ENCODE assay signal across 13 cellular contexts in genomic region chr1:51679435-51679834, GRCh38.
A peak's percentile ranks its signal among the peaks of the same experiment; 100 is the strongest.
DNase-seq lines count a peak whose midpoint lies in the region; ATAC-seq and TF ChIP-seq lines count a peak whose summit lies in the region.
"Had no signal": no experiment of that assay in that cellular context is flagged by ENCODE, and none has a peak within 500 bp of the region (broad histone marks: within the 10 kb centered on the region; RNA-seq: fewer than 3 reads in every experiment).

No MANE protein-coding gene starts in this region.

- H3K36me3 Mint-ChIP-seq in activated naive CD8-positive, alpha-beta T cell treated with anti-CD3 and anti-CD28 coated beads, Interleukin-2, amount 50 U/mL, for 24 hours (ENCODE audit: low read depth), result no peaks in the 10 kb centered on the region
- H3K36me3 Mint-ChIP-seq in activated naive CD8-positive, alpha-beta T cell treated with anti-CD3 and anti-CD28 coated beads for 36 hours, result no peaks in the 10 kb centered on the region
- no peaks in the 10 kb centered on the region for H3K36me3 Mint-ChIP-seq in activated CD4-positive, alpha-beta memory T cell treated with anti-CD3 and anti-CD28 coated beads for 36 hours
- H3K36me3 Mint-ChIP-seq: neural progenitor cell had no signal

- H3K4me3 Mint-ChIP-seq in activated naive CD8-positive, alpha-beta T cell treated with anti-CD3 and anti-CD28 coated beads, Interleukin-2, amount 50 U/mL, for 24 hours, result no peak overlapping the region
- H3K4me3 Mint-ChIP-seq in activated naive CD8-positive, alpha-beta T cell treated with anti-CD3 and anti-CD28 coated beads for 36 hours, result no peak overlapping the region
- no peak overlapping the region for H3K4me3 Mint-ChIP-seq in stimulated activated naive CD8-positive, alpha-beta T cell treated with anti-CD3 and anti-CD28 coated beads, Interleukin-15, amount 100 ng/mL, for 72 hours
- no peak overlapping the region for H3K4me3 Mint-ChIP-seq in activated CD4-positive, alpha-beta memory T cell treated with anti-CD3 and anti-CD28 coated beads for 36 hours
- H3K4me3 Mint-ChIP-seq: activated B cell treated with CpG ODN at 0.5 μM for 24 hours, B cell, neural progenitor cell had no signal

- H3K9ac ChIP-seq in SK-N-SH, result no peak overlapping the region
- H3K9ac ChIP-seq: neural progenitor cell had no signal

- H3K4me3 ChIP-seq in SK-N-SH (ENCODE audit: low read depth in 2 of 2, low read length in 1 of 2), result no peak overlapping the region
- H3K4me3 ChIP-seq: neural progenitor cell, uterus had no signal

- CTCF ChIA-PET in SK-N-SH (lab: Yijun Ruan, JAX), result interaction anchor here (0.6 kb wide), 1 partner anchor 19 kb away, joined by 3 read pairs; no protein-coding TSS in a partner anchor
- CTCF ChIA-PET in activated CD4-positive, alpha-beta memory T cell treated with anti-CD3 and anti-CD28 coated beads for 36 hours (lab: Charles Lee), result no interaction called here

- no peaks in the 10 kb centered on the region for H3K27me3 Mint-ChIP-seq in activated naive CD8-positive, alpha-beta T cell treated with anti-CD3 and anti-CD28 coated beads, Interleukin-2, amount 50 U/mL, for 24 hours
- no peaks in the 10 kb centered on the region for H3K27me3 Mint-ChIP-seq in activated naive CD8-positive, alpha-beta T cell treated with anti-CD3 and anti-CD28 coated beads for 36 hours
- H3K27me3 Mint-ChIP-seq in stimulated activated naive CD8-positive, alpha-beta T cell treated with anti-CD3 and anti-CD28 coated beads, Interleukin-15, amount 100 ng/mL, for 72 hours, result no peaks in the 10 kb centered on the region
- no peaks in the 10 kb centered on the region for H3K27me3 Mint-ChIP-seq in activated CD4-positive, alpha-beta memory T cell treated with anti-CD3 and anti-CD28 coated beads for 36 hours
- H3K27me3 Mint-ChIP-seq: activated B cell treated with CpG ODN at 0.5 μM for 24 hours, B cell had no signal

- H3K79me2 ChIP-seq in SK-N-SH (ENCODE audit: insufficient read depth), result peaks cover 57% of the 10 kb centered on the region

- no peaks in the 10 kb centered on the region for H3F3A ChIP-seq in SK-N-SH (replicated peaks; ENCODE audit: insufficient read depth)

- peaks cover 6% of the 10 kb centered on the region for H3K4me1 Mint-ChIP-seq in activated naive CD8-positive, alpha-beta T cell treated with anti-CD3 and anti-CD28 coated beads, Interleukin-2, amount 50 U/mL, for 24 hours
- peaks cover 7% of the 10 kb centered on the region for H3K4me1 Mint-ChIP-seq in activated naive CD8-positive, alpha-beta T cell treated with anti-CD3 and anti-CD28 coated beads for 36 hours
- H3K4me1 Mint-ChIP-seq in stimulated activated naive CD8-positive, alpha-beta T cell treated with anti-CD3 and anti-CD28 coated beads, Interleukin-15, amount 100 ng/mL, for 72 hours, result no peaks in the 10 kb centered on the region
- peaks cover 8% of the 10 kb centered on the region for H3K4me1 Mint-ChIP-seq in activated CD4-positive, alpha-beta memory T cell treated with anti-CD3 and anti-CD28 coated beads for 36 hours (ENCODE audit: low read depth)
- H3K4me1 Mint-ChIP-seq: neural progenitor cell had no signal

- POLR2A ChIA-PET in SK-N-SH (lab: Yijun Ruan, JAX), result no interaction called here
- POLR2A ChIA-PET in activated CD4-positive, alpha-beta memory T cell treated with anti-CD3 and anti-CD28 coated beads for 36 hours (lab: Charles Lee), result no interaction called here

- H4K20me1 ChIP-seq in SK-N-SH (ENCODE audit: insufficient read depth), result no peaks in the 10 kb centered on the region

- ATAC-seq in activated naive CD8-positive, alpha-beta T cell treated with anti-CD3 and anti-CD28 coated beads, Interleukin-2, amount 50 U/mL, for 24 hours, result peak; percentile 91
- ATAC-seq in HG02981 (IDR thresholded peaks at IDR 0.05; ENCODE audit: unreplicated experiment) (peak; percentile 71), GM18498 (IDR thresholded peaks at IDR 0.05; ENCODE audit: unreplicated experiment) (no peak)
- ATAC-seq in stimulated activated naive CD8-positive, alpha-beta T cell treated with anti-CD3 and anti-CD28 coated beads, Interleukin-15, amount 100 ng/mL, for 72 hours, result peak; percentile 97

- DNase-seq in activated naive CD8-positive, alpha-beta T cell treated with anti-CD3 and anti-CD28 coated beads, Interleukin-2, amount 50 U/mL, for 24 hours, result no peak
- no peak for DNase-seq in activated naive CD8-positive, alpha-beta T cell treated with anti-CD3 and anti-CD28 coated beads for 36 hours
- no peak for DNase-seq in SK-N-SH
- DNase-seq in stimulated activated naive CD8-positive, alpha-beta T cell treated with anti-CD3 and anti-CD28 coated beads, Interleukin-15, amount 100 ng/mL, for 72 hours, result no peak
- DNase-seq in pons (ENCODE audit: low spot score), result no peak
- DNase-seq in activated CD4-positive, alpha-beta memory T cell treated with anti-CD3 and anti-CD28 coated beads for 36 hours, result no peak
- DNase-seq: activated B cell treated with CpG ODN at 0.5 μM for 24 hours, GF-D8, uterus had no signal

- TF ChIP-seq RAD21 in SK-N-SH (IDR thresholded peaks at IDR 0.05; ENCODE audit: low read length), result no peak

- H3K9me2 ChIP-seq in SK-N-SH, result no peaks in the 10 kb centered on the region

- no peak overlapping the region for H3K4me2 ChIP-seq in SK-N-SH
- H3K4me2 ChIP-seq: neural progenitor cell had no signal

- H3K27me3 ChIP-seq in SK-N-SH (ENCODE audit: insufficient read depth), result no peaks in the 10 kb centered on the region
- H3K27me3 ChIP-seq: neural progenitor cell, uterus had no signal

- H3K9me3 Mint-ChIP-seq in activated naive CD8-positive, alpha-beta T cell treated with anti-CD3 and anti-CD28 coated beads, Interleukin-2, amount 50 U/mL, for 24 hours, result no peaks in the 10 kb centered on the region
- no peaks in the 10 kb centered on the region for H3K9me3 Mint-ChIP-seq in activated naive CD8-positive, alpha-beta T cell treated with anti-CD3 and anti-CD28 coated beads for 36 hours
- no peaks in the 10 kb centered on the region for H3K9me3 Mint-ChIP-seq in stimulated activated naive CD8-positive, alpha-beta T cell treated with anti-CD3 and anti-CD28 coated beads, Interleukin-15, amount 100 ng/mL, for 72 hours
- H3K9me3 Mint-ChIP-seq in activated CD4-positive, alpha-beta memory T cell treated with anti-CD3 and anti-CD28 coated beads for 36 hours, result no peaks in the 10 kb centered on the region
- H3K9me3 Mint-ChIP-seq: activated B cell treated with CpG ODN at 0.5 μM for 24 hours, neural progenitor cell had no signal

- no peak overlapping the region for H3K27ac ChIP-seq in SK-N-SH (ENCODE audit: low read depth in 2 of 2, low read length in 1 of 2)
- H3K27ac ChIP-seq: neural progenitor cell, uterus had no signal

- no peak overlapping the region for H2AFZ ChIP-seq in SK-N-SH (ENCODE audit: low read depth)
- H2AFZ ChIP-seq: neural progenitor cell had no signal

- intact Hi-C loops in activated CD4-positive, alpha-beta memory T cell treated with anti-CD3 and anti-CD28 coated beads for 36 hours (cut with micrococcal nuclease), result no loop called here

- TF ChIP-seq EP300 in SK-N-SH (IDR thresholded peaks at IDR 0.05; ENCODE audit: borderline replicate concordance in 1 of 2, low read depth in 1 of 2, low read length in 1 of 2), result no peak

- no peak for TF ChIP-seq CTCF in SK-N-SH (IDR thresholded peaks at IDR 0.05)

- H3K27ac Mint-ChIP-seq in activated naive CD8-positive, alpha-beta T cell treated with anti-CD3 and anti-CD28 coated beads, Interleukin-2, amount 50 U/mL, for 24 hours, result no peak overlapping the region
- no peak overlapping the region for H3K27ac Mint-ChIP-seq in activated naive CD8-positive, alpha-beta T cell treated with anti-CD3 and anti-CD28 coated beads for 36 hours
- H3K27ac Mint-ChIP-seq in stimulated activated naive CD8-positive, alpha-beta T cell treated with anti-CD3 and anti-CD28 coated beads, Interleukin-15, amount 100 ng/mL, for 72 hours, result no peak overlapping the region
- H3K27ac Mint-ChIP-seq in activated CD4-positive, alpha-beta memory T cell treated with anti-CD3 and anti-CD28 coated beads for 36 hours, result no peak overlapping the region
- H3K27ac Mint-ChIP-seq: activated B cell treated with CpG ODN at 0.5 μM for 24 hours, B cell, neural progenitor cell had no signal

- no peaks in the 10 kb centered on the region for H3K36me3 ChIP-seq in SK-N-SH (replicated peaks in 1 of 2; ENCODE audit: control insufficient read depth in 1 of 2, insufficient read depth in 2 of 2, low read length in 1 of 2)
- H3K36me3 ChIP-seq: neural progenitor cell, uterus had no signal

- no peaks in the 10 kb centered on the region for H3K9me3 ChIP-seq in SK-N-SH
- H3K9me3 ChIP-seq: uterus had no signal

- no peaks in the 10 kb centered on the region for H3K4me1 ChIP-seq in SK-N-SH (ENCODE audit: control insufficient read depth in 1 of 2, insufficient read depth in 2 of 2, low read depth in 1 of 2, low read length in 1 of 2)
- H3K4me1 ChIP-seq: neural progenitor cell, uterus had no signal

TF ChIP-seq in SK-N-SH, 30 proteins besides CTCF, POLR2A, EP300 and RAD21:
- TF ChIP-seq, protein P1, sequence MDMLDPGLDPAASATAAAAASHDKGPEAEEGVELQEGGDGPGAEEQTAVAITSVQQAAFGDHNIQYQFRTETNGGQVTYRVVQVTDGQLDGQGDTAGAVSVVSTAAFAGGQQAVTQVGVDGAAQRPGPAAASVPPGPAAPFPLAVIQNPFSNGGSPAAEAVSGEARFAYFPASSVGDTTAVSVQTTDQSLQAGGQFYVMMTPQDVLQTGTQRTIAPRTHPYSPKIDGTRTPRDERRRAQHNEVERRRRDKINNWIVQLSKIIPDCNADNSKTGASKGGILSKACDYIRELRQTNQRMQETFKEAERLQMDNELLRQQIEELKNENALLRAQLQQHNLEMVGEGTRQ (IDR thresholded peaks at IDR 0.05; ENCODE audit: borderline replicate concordance, low read depth, low read length), result no peak
- peak; percentile 21; the same call in 1 of the 2 replicates for TF ChIP-seq FOSL2 (IDR thresholded peaks at IDR 0.05; ENCODE audit: borderline replicate concordance, low read depth)
TF ChIP-seq in SK-N-SH: peak in this region for 1.
